ENCODE assay signal across 2 cellular contexts in the genomic region with DNA sequence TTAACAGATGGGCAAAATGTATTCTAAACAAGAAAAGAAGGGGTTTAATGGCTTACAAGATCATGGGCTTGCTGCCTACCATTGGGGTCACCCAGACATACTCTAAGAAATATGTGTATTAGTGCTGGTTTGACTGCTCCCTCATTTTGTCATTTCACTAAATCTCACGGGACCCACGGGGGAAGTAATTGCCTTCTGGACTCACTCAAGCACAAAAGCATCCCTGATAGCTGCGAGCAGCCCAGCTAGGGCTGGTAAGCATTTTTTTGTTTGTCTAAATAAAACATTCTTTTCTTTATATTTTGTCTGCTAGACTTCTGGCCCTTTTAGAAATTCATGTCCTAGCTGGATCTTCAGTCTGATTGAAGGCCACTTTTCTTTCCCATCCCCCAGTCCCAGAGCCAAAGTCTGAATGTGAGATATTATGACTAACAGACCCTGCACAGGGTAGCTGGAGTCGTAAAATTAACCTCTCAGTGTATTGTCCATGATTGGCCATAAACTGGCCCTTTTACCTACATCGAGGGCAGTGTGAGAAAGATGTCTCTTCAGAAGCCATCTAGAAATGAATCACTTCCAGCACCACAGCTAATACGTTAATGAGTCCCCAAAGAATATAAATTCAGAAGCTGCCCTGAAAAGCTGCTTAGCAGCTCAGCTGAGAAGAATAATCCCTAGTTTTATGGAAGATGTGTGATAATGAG.
TF ChIP-seq lines count a peak whose summit lies in the region.

No MANE protein-coding gene starts in this region.

TF ChIP-seq in H1, 55 proteins besides CTCF, POLR2A, EP300 and RAD21 (continued from another document):
- no peak for TF ChIP-seq SUZ12 (IDR thresholded peaks at IDR 0.05; ENCODE audit: low read length)
- no peak for TF ChIP-seq EGR1 (IDR thresholded peaks at IDR 0.05; ENCODE audit: borderline replicate concordance, low read depth, low read length)
- no peak for TF ChIP-seq TEAD4 (IDR thresholded peaks at IDR 0.05; ENCODE audit: low read depth, low read length)
- no peak for TF ChIP-seq FOSL1 (IDR thresholded peaks at IDR 0.05; ENCODE audit: insufficient read depth, low read depth, low read length)
- no peak for TF ChIP-seq ASH2L (IDR thresholded peaks at IDR 0.05; ENCODE audit: low read length)
- no peak for TF ChIP-seq GTF2F1 (IDR thresholded peaks at IDR 0.05; ENCODE audit: borderline replicate concordance, low read depth, low read length)
- TF ChIP-seq CHD1 (IDR thresholded peaks at IDR 0.05; ENCODE audit: low read depth, low read length), result no peak
- no peak for TF ChIP-seq RFX5 (IDR thresholded peaks at IDR 0.05; ENCODE audit: borderline replicate concordance, low read depth, low read length)
- TF ChIP-seq, protein P1, sequence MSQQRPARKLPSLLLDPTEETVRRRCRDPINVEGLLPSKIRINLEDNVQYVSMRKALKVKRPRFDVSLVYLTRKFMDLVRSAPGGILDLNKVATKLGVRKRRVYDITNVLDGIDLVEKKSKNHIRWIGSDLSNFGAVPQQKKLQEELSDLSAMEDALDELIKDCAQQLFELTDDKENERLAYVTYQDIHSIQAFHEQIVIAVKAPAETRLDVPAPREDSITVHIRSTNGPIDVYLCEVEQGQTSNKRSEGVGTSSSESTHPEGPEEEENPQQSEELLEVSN (IDR thresholded peaks at IDR 0.05), result no peak
- TF ChIP-seq CTBP2 (IDR thresholded peaks at IDR 0.05; ENCODE audit: borderline replicate concordance, insufficient read depth, insufficient read length, low read length), result no peak

TF ChIP-seq in WTC11, 78 proteins besides CTCF, POLR2A, EP300 and RAD21:
- TF ChIP-seq, protein P2, sequence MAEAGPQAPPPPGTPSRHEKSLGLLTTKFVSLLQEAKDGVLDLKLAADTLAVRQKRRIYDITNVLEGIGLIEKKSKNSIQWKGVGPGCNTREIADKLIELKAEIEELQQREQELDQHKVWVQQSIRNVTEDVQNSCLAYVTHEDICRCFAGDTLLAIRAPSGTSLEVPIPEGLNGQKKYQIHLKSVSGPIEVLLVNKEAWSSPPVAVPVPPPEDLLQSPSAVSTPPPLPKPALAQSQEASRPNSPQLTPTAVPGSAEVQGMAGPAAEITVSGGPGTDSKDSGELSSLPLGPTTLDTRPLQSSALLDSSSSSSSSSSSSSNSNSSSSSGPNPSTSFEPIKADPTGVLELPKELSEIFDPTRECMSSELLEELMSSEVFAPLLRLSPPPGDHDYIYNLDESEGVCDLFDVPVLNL (CRISPR knock-in tag; IDR thresholded peaks at IDR 0.05; ENCODE audit: borderline replicate concordance, low read depth), result no peak
